Comparison of ENCODE assay signal across 1 cellular context in the genomic region with DNA sequence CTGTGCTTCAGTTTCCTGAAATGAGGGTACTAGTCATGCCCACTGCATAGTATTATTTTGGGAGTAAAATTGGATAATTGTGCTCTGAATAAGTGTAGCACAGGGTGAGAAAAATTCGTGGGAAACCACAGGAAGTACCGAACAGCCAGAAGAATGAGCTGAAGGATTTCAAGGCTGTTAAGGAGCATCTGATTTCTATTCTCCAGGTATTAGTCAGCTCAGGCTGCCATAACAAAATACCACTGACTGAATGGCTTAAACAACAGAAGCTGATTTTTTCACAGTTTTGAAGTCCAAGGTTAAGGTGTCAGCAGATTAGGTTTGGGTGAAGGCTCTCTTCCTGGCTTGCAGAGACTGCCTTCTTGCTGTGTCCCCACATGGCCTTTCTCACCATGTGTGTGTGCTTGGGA.
TF ChIP-seq lines count a peak whose summit lies in the region.

No MANE protein-coding gene starts in this region.

TF ChIP-seq in WTC11, 78 proteins besides CTCF, POLR2A, EP300 and RAD21 (continued from another document):
- TF ChIP-seq, protein P1, sequence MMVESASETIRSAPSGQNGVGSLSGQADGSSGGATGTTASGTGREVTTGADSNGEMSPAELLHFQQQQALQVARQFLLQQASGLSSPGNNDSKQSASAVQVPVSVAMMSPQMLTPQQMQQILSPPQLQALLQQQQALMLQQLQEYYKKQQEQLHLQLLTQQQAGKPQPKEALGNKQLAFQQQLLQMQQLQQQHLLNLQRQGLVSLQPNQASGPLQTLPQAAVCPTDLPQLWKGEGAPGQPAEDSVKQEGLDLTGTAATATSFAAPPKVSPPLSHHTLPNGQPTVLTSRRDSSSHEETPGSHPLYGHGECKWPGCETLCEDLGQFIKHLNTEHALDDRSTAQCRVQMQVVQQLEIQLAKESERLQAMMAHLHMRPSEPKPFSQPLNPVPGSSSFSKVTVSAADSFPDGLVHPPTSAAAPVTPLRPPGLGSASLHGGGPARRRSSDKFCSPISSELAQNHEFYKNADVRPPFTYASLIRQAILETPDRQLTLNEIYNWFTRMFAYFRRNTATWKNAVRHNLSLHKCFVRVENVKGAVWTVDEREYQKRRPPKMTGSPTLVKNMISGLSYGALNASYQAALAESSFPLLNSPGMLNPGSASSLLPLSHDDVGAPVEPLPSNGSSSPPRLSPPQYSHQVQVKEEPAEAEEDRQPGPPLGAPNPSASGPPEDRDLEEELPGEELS (CRISPR knock-in tag; IDR thresholded peaks at IDR 0.05), result no peak
- TF ChIP-seq MAX (CRISPR knock-in tag; IDR thresholded peaks at IDR 0.05) (no peak), NR1H2 (CRISPR knock-in tag; IDR thresholded peaks at IDR 0.05) (no peak), ATF3 (CRISPR knock-in tag; conservative IDR thresholded peaks at IDR 0.05) (no peak)
- TF ChIP-seq, protein P2, sequence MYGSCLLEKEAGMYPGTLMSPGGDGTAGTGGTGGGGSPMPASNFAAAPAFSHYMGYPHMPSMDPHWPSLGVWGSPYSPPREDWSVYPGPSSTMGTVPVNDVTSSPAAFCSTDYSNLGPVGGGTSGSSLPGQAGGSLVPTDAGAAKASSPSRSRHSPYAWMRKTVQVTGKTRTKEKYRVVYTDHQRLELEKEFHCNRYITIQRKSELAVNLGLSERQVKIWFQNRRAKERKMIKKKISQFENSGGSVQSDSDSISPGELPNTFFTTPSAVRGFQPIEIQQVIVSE (CRISPR knock-in tag; IDR thresholded peaks at IDR 0.05; ENCODE audit: borderline replicate concordance), result no peak
TF ChIP-seq in WTC11: peak in this region for 0.
